Comparison of ENCODE assay signal across 36 cellular contexts in genomic region chr1:152457561-152457960, GRCh38. TPM values are rescaled to one million over a fixed set of nuclear protein-coding genes. Genes with fewer than 3 reads are reported as not detected.
"Had no signal": no experiment of that assay in that cellular context is flagged by ENCODE, and none has a peak within 500 bp of the region (broad histone marks: within the 10 kb centered on the region; RNA-seq: fewer than 3 reads in every experiment).

No MANE protein-coding gene starts in this region.

- H3K27me3 Mint-ChIP-seq: activated B cell treated with CpG ODN at 0.5 μM for 24 hours; activated CD4-positive, alpha-beta memory T cell treated with anti-CD3 and anti-CD28 coated beads for 36 hours had no signal

- H3K27ac Mint-ChIP-seq: activated B cell treated with CpG ODN at 0.5 μM for 24 hours; activated CD4-positive, alpha-beta memory T cell treated with anti-CD3 and anti-CD28 coated beads for 36 hours; activated CD8-positive, alpha-beta T cell treated with anti-CD3 and anti-CD28 coated beads for 36 hours; activated naive CD4-positive, alpha-beta T cell treated with anti-CD3 and anti-CD28 coated beads for 36 hours; activated naive CD4-positive, alpha-beta T cell treated with anti-CD3 and anti-CD28 coated beads, Interleukin-2, amount 50 U/mL, for 72 hours; activated naive CD8-positive, alpha-beta T cell treated with anti-CD3 and anti-CD28 coated beads for 36 hours; activated T-helper 1 cell treated with anti-CD3 and anti-CD28 coated beads, Interleukin-12 subunit alpha, Interleukin-12 subunit beta, Interleukin-2, Interleukin-4 antibody, amounts not matched to agents 30 ng/mL and 10 ng/mL and 1 ng/mL, durations not matched to agents 14 hours and 24 hours and 36 hours; activated T-helper 17 cell treated with anti-CD3 and anti-CD28 coated beads, Interleukin-2, amount 50 U/mL, for 72 hours; T-helper 1 cell treated with Interleukin-12 subunit alpha and Interleukin-12 subunit beta and Interleukin-4 antibody, amounts not matched to agents 30 μg/mL and 1 μg/mL, for 36 hours; T-helper 2 cell treated with Interferon-gamma antibody and Interleukin-4, amounts not matched to agents 5 μg/mL and 100 μg/mL, for 36 hours had no signal

- H3K4me3 Mint-ChIP-seq: activated B cell treated with CpG ODN at 0.5 μM for 24 hours; activated CD4-positive, alpha-beta memory T cell treated with anti-CD3 and anti-CD28 coated beads for 36 hours; activated CD8-positive, alpha-beta T cell treated with anti-CD3 and anti-CD28 coated beads for 36 hours; activated naive CD4-positive, alpha-beta T cell treated with anti-CD3 and anti-CD28 coated beads for 36 hours; activated naive CD8-positive, alpha-beta T cell treated with anti-CD3 and anti-CD28 coated beads for 36 hours; activated T-helper 1 cell treated with anti-CD3 and anti-CD28 coated beads, Interleukin-12 subunit alpha, Interleukin-12 subunit beta, Interleukin-2, Interleukin-4 antibody, amounts not matched to agents 30 ng/mL and 10 ng/mL and 1 ng/mL, durations not matched to agents 14 hours and 24 hours and 36 hours; activated T-helper 17 cell treated with anti-CD3 and anti-CD28 coated beads, Interleukin-2, amount 50 U/mL, for 72 hours; T-helper 1 cell treated with Interleukin-12 subunit alpha and Interleukin-12 subunit beta and Interleukin-4 antibody, amounts not matched to agents 30 μg/mL and 1 μg/mL, for 36 hours; T-helper 2 cell treated with Interferon-gamma antibody and Interleukin-4, amounts not matched to agents 5 μg/mL and 100 μg/mL, for 36 hours had no signal

- H3K36me3 Mint-ChIP-seq: activated CD4-positive, alpha-beta memory T cell treated with anti-CD3 and anti-CD28 coated beads for 36 hours; activated naive CD4-positive, alpha-beta T cell treated with anti-CD3 and anti-CD28 coated beads, Interleukin-2, amount 50 U/mL, for 72 hours; activated naive CD8-positive, alpha-beta T cell treated with anti-CD3 and anti-CD28 coated beads for 36 hours had no signal

- H3K9me3 Mint-ChIP-seq: activated B cell treated with CpG ODN at 0.5 μM for 24 hours; activated CD4-positive, alpha-beta memory T cell treated with anti-CD3 and anti-CD28 coated beads for 36 hours; activated CD8-positive, alpha-beta T cell treated with anti-CD3 and anti-CD28 coated beads for 36 hours; activated naive CD4-positive, alpha-beta T cell treated with anti-CD3 and anti-CD28 coated beads for 36 hours; activated naive CD4-positive, alpha-beta T cell treated with anti-CD3 and anti-CD28 coated beads, Interleukin-2, amount 50 U/mL, for 72 hours; activated T-helper 1 cell treated with anti-CD3 and anti-CD28 coated beads, Interleukin-12 subunit alpha, Interleukin-12 subunit beta, Interleukin-2, Interleukin-4 antibody, amounts not matched to agents 30 ng/mL and 10 ng/mL and 1 ng/mL, durations not matched to agents 14 hours and 24 hours and 36 hours; activated T-helper 17 cell treated with anti-CD3 and anti-CD28 coated beads, Interleukin-2, amount 50 U/mL, for 72 hours; T-helper 1 cell treated with Interleukin-12 subunit alpha and Interleukin-12 subunit beta and Interleukin-4 antibody, amounts not matched to agents 30 μg/mL and 1 μg/mL, for 36 hours; T-helper 2 cell treated with Interferon-gamma antibody and Interleukin-4, amounts not matched to agents 5 μg/mL and 100 μg/mL, for 36 hours had no signal

- DNase-seq: activated B cell treated with CpG ODN at 0.5 μM for 24 hours; activated CD4-positive, alpha-beta memory T cell treated with anti-CD3 and anti-CD28 coated beads for 36 hours; activated CD4-positive, alpha-beta T cell treated with anti-CD3 and anti-CD28 coated beads for 48 hours; activated CD4-positive, alpha-beta T cell treated with anti-CD3 and anti-CD28 coated beads, Interleukin-2, amount 50 U/mL, for 1 hour; activated CD4-positive, alpha-beta T cell treated with anti-CD3 and anti-CD28 coated beads, Interleukin-2, amount 50 U/mL, for 4 hours; activated CD4-positive, CD25-positive, alpha-beta regulatory T cell treated with anti-CD3 and anti-CD28 coated beads, Interleukin-2, amount 50 U/mL, for 72 hours; activated CD8-positive, alpha-beta memory T cell treated with anti-CD3 and anti-CD28 coated beads, Interleukin-2, amount 50 U/mL, for 4 hours; activated CD8-positive, alpha-beta T cell treated with anti-CD3 and anti-CD28 coated beads for 36 hours; activated effector memory CD4-positive, alpha-beta T cell treated with anti-CD3 and anti-CD28 coated beads, Interleukin-2, amount 50 U/mL, for 16 hours; activated gamma-delta T cell treated with Interleukin-2 at 50 U/mL for 16 hours; activated naive CD4-positive, alpha-beta T cell; activated naive CD4-positive, alpha-beta T cell treated with anti-CD3 and anti-CD28 coated beads for 36 hours; activated naive CD4-positive, alpha-beta T cell treated with anti-CD3 and anti-CD28 coated beads, Interleukin-2, amount 50 U/mL, for 16 hours; activated naive CD8-positive, alpha-beta T cell treated with anti-CD3 and anti-CD28 coated beads for 36 hours; activated T-cell treated with anti-CD3 and anti-CD28 coated beads for 4 hours; activated T-cell treated with anti-CD3 and anti-CD28 coated beads, Interleukin-2, amount 50 U/mL, for 1 hour; activated T-cell treated with anti-CD3 and anti-CD28 coated beads, Interleukin-2, amount 50 U/mL, for 48 hours; adrenal gland; amniotic stem cell; aorta; body of pancreas; brain microvascular endothelial cell; central memory CD4-positive, alpha-beta T cell; T-helper 1 cell; T-helper 2 cell; T-helper 9 cell had no signal

RNA-seq across cellular contexts. Expression of gene CRNN, which starts 43.5 kb away (rescaled TPM):
- total RNA-seq: activated B cell treated with CpG ODN at 0.5 μM for 24 hours; activated CD4-positive, alpha-beta memory T cell treated with anti-CD3 and anti-CD28 coated beads for 36 hours; activated CD8-positive, alpha-beta memory T cell treated with anti-CD3 and anti-CD28 coated beads for 36 hours; activated CD8-positive, alpha-beta T cell treated with anti-CD3 and anti-CD28 coated beads for 36 hours; activated naive CD4-positive, alpha-beta T cell treated with anti-CD3 and anti-CD28 coated beads for 36 hours; activated naive CD4-positive, alpha-beta T cell treated with anti-CD3 and anti-CD28 coated beads, Interleukin-2, amount 50 U/mL, for 72 hours; activated naive CD8-positive, alpha-beta T cell treated with anti-CD3 and anti-CD28 coated beads for 36 hours; activated T-helper 1 cell treated with anti-CD3 and anti-CD28 coated beads, Interleukin-12 subunit alpha, Interleukin-12 subunit beta, Interleukin-2, Interleukin-4 antibody, amounts not matched to agents 30 ng/mL and 10 ng/mL and 1 ng/mL, durations not matched to agents 14 hours and 24 hours and 36 hours; activated T-helper 17 cell treated with anti-CD3 and anti-CD28 coated beads, Interleukin-2, amount 50 U/mL, for 72 hours; adrenal gland; aorta; astrocyte; body of pancreas; cardiac septum; cerebellum had no signal

RNA-seq across cellular contexts. Expression of gene LCE5A, which starts 53.0 kb away (rescaled TPM):
- total RNA-seq: activated B cell treated with CpG ODN at 0.5 μM for 24 hours; activated CD4-positive, alpha-beta memory T cell treated with anti-CD3 and anti-CD28 coated beads for 36 hours; activated CD8-positive, alpha-beta memory T cell treated with anti-CD3 and anti-CD28 coated beads for 36 hours; activated CD8-positive, alpha-beta T cell treated with anti-CD3 and anti-CD28 coated beads for 36 hours; activated naive CD4-positive, alpha-beta T cell treated with anti-CD3 and anti-CD28 coated beads for 36 hours; activated naive CD4-positive, alpha-beta T cell treated with anti-CD3 and anti-CD28 coated beads, Interleukin-2, amount 50 U/mL, for 72 hours; activated naive CD8-positive, alpha-beta T cell treated with anti-CD3 and anti-CD28 coated beads for 36 hours; activated T-helper 1 cell treated with anti-CD3 and anti-CD28 coated beads, Interleukin-12 subunit alpha, Interleukin-12 subunit beta, Interleukin-2, Interleukin-4 antibody, amounts not matched to agents 30 ng/mL and 10 ng/mL and 1 ng/mL, durations not matched to agents 14 hours and 24 hours and 36 hours; activated T-helper 17 cell treated with anti-CD3 and anti-CD28 coated beads, Interleukin-2, amount 50 U/mL, for 72 hours; adrenal gland; aorta; astrocyte; body of pancreas; breast epithelium; cardiac septum; cerebellum had no signal
- polyA plus RNA-seq: adrenal gland had no signal

RNA-seq across cellular contexts. Expression of gene CRCT1, which starts 56.7 kb away (rescaled TPM):
- total RNA-seq: activated B cell treated with CpG ODN at 0.5 μM for 24 hours; activated CD4-positive, alpha-beta memory T cell treated with anti-CD3 and anti-CD28 coated beads for 36 hours; activated CD8-positive, alpha-beta memory T cell treated with anti-CD3 and anti-CD28 coated beads for 36 hours; activated CD8-positive, alpha-beta T cell treated with anti-CD3 and anti-CD28 coated beads for 36 hours; activated naive CD4-positive, alpha-beta T cell treated with anti-CD3 and anti-CD28 coated beads for 36 hours; activated naive CD4-positive, alpha-beta T cell treated with anti-CD3 and anti-CD28 coated beads, Interleukin-2, amount 50 U/mL, for 72 hours; activated naive CD8-positive, alpha-beta T cell treated with anti-CD3 and anti-CD28 coated beads for 36 hours; activated T-helper 1 cell treated with anti-CD3 and anti-CD28 coated beads, Interleukin-12 subunit alpha, Interleukin-12 subunit beta, Interleukin-2, Interleukin-4 antibody, amounts not matched to agents 30 ng/mL and 10 ng/mL and 1 ng/mL, durations not matched to agents 14 hours and 24 hours and 36 hours; activated T-helper 17 cell treated with anti-CD3 and anti-CD28 coated beads, Interleukin-2, amount 50 U/mL, for 72 hours; adrenal gland; aorta; astrocyte; body of pancreas; breast epithelium; cardiac septum; cerebellum had no signal
- polyA plus RNA-seq: adrenal gland had no signal
